8 cellular contexts compared by ENCODE assay signal in the genomic region with DNA sequence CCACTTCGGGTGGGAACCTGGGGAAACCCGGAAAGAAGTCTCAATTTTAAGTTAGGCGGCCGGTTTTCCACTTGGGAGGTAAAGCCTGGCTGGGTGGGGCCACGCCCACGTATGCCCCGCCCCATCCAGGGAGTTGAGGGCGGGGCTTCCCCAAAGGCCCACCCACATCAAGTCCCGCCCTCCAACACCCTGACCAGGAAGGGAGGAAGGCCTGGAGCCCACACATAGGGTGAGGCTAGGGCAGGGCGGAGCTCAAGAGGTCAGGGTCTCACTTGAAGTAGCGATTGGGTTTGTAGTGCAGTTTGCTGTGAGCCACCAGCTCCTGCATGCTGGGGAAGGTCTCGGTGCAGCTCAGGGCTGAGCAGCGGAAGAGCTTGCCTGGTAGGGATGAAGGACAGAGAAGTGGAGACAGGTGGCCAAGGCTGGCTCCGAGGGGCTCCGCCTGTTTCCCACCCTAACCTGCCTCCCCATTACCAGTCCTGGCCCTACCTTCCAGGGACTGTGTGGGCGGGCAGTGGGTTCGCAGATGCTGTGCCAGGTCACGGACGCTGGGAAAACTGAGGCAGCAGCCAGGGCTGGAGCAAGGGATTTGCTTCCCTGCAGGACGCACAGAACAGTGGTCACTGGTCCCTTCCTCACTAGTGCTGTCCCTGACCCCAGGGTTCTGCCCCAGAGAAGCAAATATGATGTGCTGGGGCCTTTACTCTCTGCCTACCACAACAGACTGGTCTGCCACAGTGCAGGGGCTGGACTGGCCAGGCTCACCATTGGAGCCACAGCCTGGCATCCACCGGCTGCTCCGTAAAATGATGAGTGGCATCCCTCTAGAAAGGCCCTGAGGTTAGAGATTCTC. TPM values are rescaled to one million over a fixed set of nuclear protein-coding genes. Genes with fewer than 3 reads are reported as not detected.
DNase-seq lines count a peak whose midpoint lies in the region; TF ChIP-seq lines count a peak whose summit lies in the region.

No MANE protein-coding gene starts in this region.

- peak; percentile 32 for DNase-seq in DMS53 (lab: John Stamatoyannopoulos, UW)
- no peak for DNase-seq in DMS53 treated with DMSO at 0.1 percent for 48 hours (lab: John Stamatoyannopoulos, UW; ENCODE audit: unreplicated experiment)
- peak; percentile 44 for DNase-seq in MG63
- DNase-seq in T47D (ENCODE audit: low read depth in 1 of 2, low spot score in 1 of 2) = peak; percentile 79 to 80
- DNase-seq in neural progenitor cell (ENCODE audit: low spot score) = peak; percentile 33
- no peak for DNase-seq in DMS79 (lab: John Stamatoyannopoulos, UW)
- DNase-seq in GM13977 (ENCODE audit: low spot score) = no peak
- DNase-seq in posterior vena cava (ENCODE audit: low spot score) = no peak

- no peaks in the 10 kb centered on the region for H3K9me3 Mint-ChIP-seq in neural progenitor cell

- no peaks in the 10 kb centered on the region for H3K27me3 ChIP-seq in MG63
- no peaks in the 10 kb centered on the region for H3K27me3 ChIP-seq in neural progenitor cell

- no peak overlapping the region for H2AFZ ChIP-seq in neural progenitor cell (replicated peaks)

- H3F3A ChIP-seq in neural progenitor cell (ENCODE audit: low read depth) = peaks cover 24% of the 10 kb centered on the region

- H3K9ac ChIP-seq in neural progenitor cell = no peak overlapping the region

- H3K36me3 Mint-ChIP-seq in neural progenitor cell = no peaks in the 10 kb centered on the region

- H3K27me3 Mint-ChIP-seq in neural progenitor cell (ENCODE audit: insufficient read depth, low read depth) = peaks cover 7% of the 10 kb centered on the region

- intact Hi-C loops in posterior vena cava (cut with DNase I) = loop anchor here in 1 of 2 donors (5.0 to 10.0 kb wide), 2 partner anchors 100 to 168 kb away; partner anchors contain the start of genes KANK3 and MARCHF2

- H3K9me3 ChIP-seq in MG63 (no peaks in the 10 kb centered on the region), neural progenitor cell (ENCODE audit: low read depth) (no peaks in the 10 kb centered on the region)

- in situ Hi-C loops in T47D (cut with HindIII; ENCODE audit: low pct_unique_long_range_greater_than_20kb, low sequenced_read_pairs) (no loop called here), GM13977 (cut with MboI; ENCODE audit: low pct_unique_long_range_greater_than_20kb, low sequenced_read_pairs, unreplicated experiment) (no loop called here)

- H3K36me3 ChIP-seq in MG63 (peaks cover 16% of the 10 kb centered on the region), neural progenitor cell (no peaks in the 10 kb centered on the region)

- H3K79me2 ChIP-seq in neural progenitor cell (ENCODE audit: low read depth) = peaks cover 4% of the 10 kb centered on the region

- peaks cover 13% of the 10 kb centered on the region for H3K4me1 Mint-ChIP-seq in neural progenitor cell

- peak overlapping the region; percentile 68; the same call in 1 of the 2 replicates for H3K4me3 ChIP-seq in MG63
- H3K4me3 ChIP-seq in neural progenitor cell = no peak overlapping the region

- H3K27ac Mint-ChIP-seq in neural progenitor cell = peak overlapping the region; percentile 74

- peak overlapping the region; percentile 79 for H3K4me2 ChIP-seq in neural progenitor cell

- peak overlapping the region; percentile 75 for H3K4me3 Mint-ChIP-seq in neural progenitor cell

- peaks cover 8% of the 10 kb centered on the region for H3K4me1 ChIP-seq in neural progenitor cell

- no peaks in the 10 kb centered on the region for H4K20me1 ChIP-seq in neural progenitor cell (ENCODE audit: low read depth)

- H3K27ac ChIP-seq in neural progenitor cell = no peak overlapping the region

- TF ChIP-seq CTCF in neural progenitor cell (IDR thresholded peaks at IDR 0.05) = no peak
- no peak for TF ChIP-seq CTCF in GM13977 (IDR thresholded peaks at IDR 0.05; ENCODE audit: extremely low read depth, insufficient read depth, missing control alignments)

RNA-seq across cellular contexts. Expression of gene ZNF414, which starts 1.6 kb away (rescaled TPM):
- 0.86 and 2.0 TPM in 2 replicates for total RNA-seq in MG63 (2014; rRNA removed; shearing (Covaris generic); ENCODE audit: low replicate concordance)
- 1.8 and 8.9 TPM in 2 replicates for total RNA-seq in neural progenitor cell (ENCODE audit: low replicate concordance)
- total RNA-seq in posterior vena cava = 10 to 100 TPM; 15.9 to 16.0 TPM

RNA-seq across cellular contexts. Expression of gene PRAM1, which starts 9.9 kb away (rescaled TPM):
- total RNA-seq in MG63 (2014; rRNA removed; shearing (Covaris generic); ENCODE audit: low replicate concordance) = not detected in 2 replicates
- total RNA-seq in neural progenitor cell (ENCODE audit: low replicate concordance) (0.22 and 0.56 TPM in 2 replicates), posterior vena cava (1 to 10 TPM; 1.5 to 2.6 TPM)

Comparison
In these comparisons a context has a peak if more than half of its experiments do, and no peak if none do; other contexts are left out.
1. DNase-seq: peak in DMS53 (single experiment), MG63 (single experiment), T47D (2 of 2) and neural progenitor cell (single experiment); none in DMS53 treated with DMSO at 0.1 percent for 48 hours (single experiment), DMS79 (single experiment), GM13977 (single experiment) and posterior vena cava (single experiment).